ENCODE assay signal across 2 cellular contexts in the genomic region with DNA sequence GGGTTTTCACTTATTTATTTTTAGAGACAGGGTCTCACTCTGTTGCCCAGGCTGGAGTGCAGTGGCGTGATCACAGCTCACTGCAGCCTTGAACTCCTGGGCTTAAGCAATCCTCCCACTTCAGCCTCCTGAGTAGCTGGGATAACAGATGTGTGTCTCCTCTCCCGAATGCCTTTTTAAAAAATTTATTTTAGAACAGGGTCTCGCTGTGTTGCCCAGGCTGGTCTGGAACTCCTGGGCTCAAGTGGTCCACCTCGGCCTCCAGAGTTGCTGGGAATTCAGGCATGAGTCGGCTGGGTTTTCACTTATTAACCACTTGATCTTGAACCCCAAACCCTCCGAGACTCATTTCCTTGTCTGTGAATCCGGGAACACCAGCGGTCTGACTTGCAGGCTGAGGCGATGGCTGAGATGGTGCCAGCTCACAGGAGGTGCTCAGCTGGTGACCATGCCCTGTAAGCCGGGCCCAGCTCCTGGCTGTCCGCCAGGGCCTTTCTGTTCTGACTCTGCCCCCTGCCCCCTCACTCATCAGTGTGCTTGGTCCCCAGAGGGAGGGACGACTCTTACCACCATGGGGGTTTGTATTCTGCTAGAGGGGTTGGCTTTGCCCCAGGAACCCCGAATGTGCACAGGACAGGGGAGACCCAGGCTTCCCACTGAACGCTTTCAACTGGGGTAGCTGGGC.
TF ChIP-seq lines count a peak whose summit lies in the region.

No MANE protein-coding gene starts in this region.

TF ChIP-seq in SK-N-SH, 30 proteins besides CTCF, POLR2A, EP300 and RAD21:
- TF ChIP-seq REST (IDR thresholded peaks at IDR 0.05; ENCODE audit: low read depth, low read length) (no peak), MXI1 (IDR thresholded peaks at IDR 0.05; ENCODE audit: low read depth, low read length) (no peak), EZH2phosphoT487 (IDR thresholded peaks at IDR 0.05; ENCODE audit: borderline replicate concordance, low read depth) (no peak)
TF ChIP-seq in SK-N-SH: peak in this region for 0.

TF ChIP-seq in SK-N-SH treated with all-trans-retinoic acid at 6 μM for 48 hours, 23 proteins besides CTCF, POLR2A, EP300 and RAD21:
- TF ChIP-seq, protein P1, sequence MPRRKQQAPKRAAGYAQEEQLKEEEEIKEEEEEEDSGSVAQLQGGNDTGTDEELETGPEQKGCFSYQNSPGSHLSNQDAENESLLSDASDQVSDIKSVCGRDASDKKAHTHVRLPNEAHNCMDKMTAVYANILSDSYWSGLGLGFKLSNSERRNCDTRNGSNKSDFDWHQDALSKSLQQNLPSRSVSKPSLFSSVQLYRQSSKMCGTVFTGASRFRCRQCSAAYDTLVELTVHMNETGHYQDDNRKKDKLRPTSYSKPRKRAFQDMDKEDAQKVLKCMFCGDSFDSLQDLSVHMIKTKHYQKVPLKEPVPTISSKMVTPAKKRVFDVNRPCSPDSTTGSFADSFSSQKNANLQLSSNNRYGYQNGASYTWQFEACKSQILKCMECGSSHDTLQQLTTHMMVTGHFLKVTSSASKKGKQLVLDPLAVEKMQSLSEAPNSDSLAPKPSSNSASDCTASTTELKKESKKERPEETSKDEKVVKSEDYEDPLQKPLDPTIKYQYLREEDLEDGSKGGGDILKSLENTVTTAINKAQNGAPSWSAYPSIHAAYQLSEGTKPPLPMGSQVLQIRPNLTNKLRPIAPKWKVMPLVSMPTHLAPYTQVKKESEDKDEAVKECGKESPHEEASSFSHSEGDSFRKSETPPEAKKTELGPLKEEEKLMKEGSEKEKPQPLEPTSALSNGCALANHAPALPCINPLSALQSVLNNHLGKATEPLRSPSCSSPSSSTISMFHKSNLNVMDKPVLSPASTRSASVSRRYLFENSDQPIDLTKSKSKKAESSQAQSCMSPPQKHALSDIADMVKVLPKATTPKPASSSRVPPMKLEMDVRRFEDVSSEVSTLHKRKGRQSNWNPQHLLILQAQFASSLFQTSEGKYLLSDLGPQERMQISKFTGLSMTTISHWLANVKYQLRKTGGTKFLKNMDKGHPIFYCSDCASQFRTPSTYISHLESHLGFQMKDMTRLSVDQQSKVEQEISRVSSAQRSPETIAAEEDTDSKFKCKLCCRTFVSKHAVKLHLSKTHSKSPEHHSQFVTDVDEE (CRISPR knock-in tag; IDR thresholded peaks at IDR 0.05), result no peak
- TF ChIP-seq, protein P2, sequence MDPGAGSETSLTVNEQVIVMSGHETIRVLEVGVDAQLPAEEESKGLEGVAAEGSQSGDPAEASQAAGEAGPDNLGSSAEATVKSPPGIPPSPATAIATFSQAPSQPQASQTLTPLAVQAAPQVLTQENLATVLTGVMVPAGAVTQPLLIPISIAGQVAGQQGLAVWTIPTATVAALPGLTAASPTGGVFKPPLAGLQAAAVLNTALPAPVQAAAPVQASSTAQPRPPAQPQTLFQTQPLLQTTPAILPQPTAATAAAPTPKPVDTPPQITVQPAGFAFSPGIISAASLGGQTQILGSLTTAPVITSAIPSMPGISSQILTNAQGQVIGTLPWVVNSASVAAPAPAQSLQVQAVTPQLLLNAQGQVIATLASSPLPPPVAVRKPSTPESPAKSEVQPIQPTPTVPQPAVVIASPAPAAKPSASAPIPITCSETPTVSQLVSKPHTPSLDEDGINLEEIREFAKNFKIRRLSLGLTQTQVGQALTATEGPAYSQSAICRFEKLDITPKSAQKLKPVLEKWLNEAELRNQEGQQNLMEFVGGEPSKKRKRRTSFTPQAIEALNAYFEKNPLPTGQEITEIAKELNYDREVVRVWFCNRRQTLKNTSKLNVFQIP (CRISPR knock-in tag; IDR thresholded peaks at IDR 0.05; ENCODE audit: borderline replicate concordance, low read depth), result no peak
- TF ChIP-seq ZFP3 (CRISPR knock-in tag; IDR thresholded peaks at IDR 0.05), result no peak
- no peak for TF ChIP-seq CREB5 (CRISPR knock-in tag; IDR thresholded peaks at IDR 0.05; ENCODE audit: low read depth)
- TF ChIP-seq, protein P3, sequence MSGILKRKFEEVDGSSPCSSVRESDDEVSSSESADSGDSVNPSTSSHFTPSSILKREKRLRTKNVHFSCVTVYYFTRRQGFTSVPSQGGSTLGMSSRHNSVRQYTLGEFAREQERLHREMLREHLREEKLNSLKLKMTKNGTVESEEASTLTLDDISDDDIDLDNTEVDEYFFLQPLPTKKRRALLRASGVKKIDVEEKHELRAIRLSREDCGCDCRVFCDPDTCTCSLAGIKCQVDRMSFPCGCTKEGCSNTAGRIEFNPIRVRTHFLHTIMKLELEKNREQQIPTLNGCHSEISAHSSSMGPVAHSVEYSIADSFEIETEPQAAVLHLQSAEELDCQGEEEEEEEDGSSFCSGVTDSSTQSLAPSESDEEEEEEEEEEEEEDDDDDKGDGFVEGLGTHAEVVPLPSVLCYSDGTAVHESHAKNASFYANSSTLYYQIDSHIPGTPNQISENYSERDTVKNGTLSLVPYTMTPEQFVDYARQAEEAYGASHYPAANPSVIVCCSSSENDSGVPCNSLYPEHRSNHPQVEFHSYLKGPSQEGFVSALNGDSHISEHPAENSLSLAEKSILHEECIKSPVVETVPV (CRISPR knock-in tag; IDR thresholded peaks at IDR 0.05), result no peak
- TF ChIP-seq ISL1 (CRISPR knock-in tag; IDR thresholded peaks at IDR 0.05), result no peak
- no peak for TF ChIP-seq ZFP30 (CRISPR knock-in tag; IDR thresholded peaks at IDR 0.05)
- no peak for TF ChIP-seq GLIS3 (CRISPR knock-in tag; IDR thresholded peaks at IDR 0.05)
- no peak for TF ChIP-seq SNAI2 (CRISPR knock-in tag; IDR thresholded peaks at IDR 0.05)
- TF ChIP-seq BACH2 (CRISPR knock-in tag; IDR thresholded peaks at IDR 0.05; ENCODE audit: borderline replicate concordance), result no peak
- TF ChIP-seq ZNF565 (CRISPR knock-in tag; conservative IDR thresholded peaks at IDR 0.05; ENCODE audit: low read depth), result no peak
- TF ChIP-seq ZNF8 (CRISPR knock-in tag; IDR thresholded peaks at IDR 0.05), result no peak
- no peak for TF ChIP-seq ZC3H10 (CRISPR knock-in tag; IDR thresholded peaks at IDR 0.05)
- no peak for TF ChIP-seq TCF4 (CRISPR knock-in tag; IDR thresholded peaks at IDR 0.05; ENCODE audit: borderline replicate concordance)
- TF ChIP-seq OSR1 (CRISPR knock-in tag; IDR thresholded peaks at IDR 0.05), result no peak
- TF ChIP-seq ZNF70 (CRISPR knock-in tag; IDR thresholded peaks at IDR 0.05), result no peak
- TF ChIP-seq RARB (CRISPR knock-in tag; IDR thresholded peaks at IDR 0.05), result no peak
- TF ChIP-seq TOX (CRISPR knock-in tag; IDR thresholded peaks at IDR 0.05; ENCODE audit: borderline replicate concordance), result no peak
- TF ChIP-seq CSDC2 (CRISPR knock-in tag; IDR thresholded peaks at IDR 0.05), result no peak
- no peak for TF ChIP-seq ESRRG (CRISPR knock-in tag; IDR thresholded peaks at IDR 0.05)
